ENCODE assay signal across 22 cellular contexts in genomic region chr14:89828473-89829200, GRCh38.
DNase-seq lines count a peak whose midpoint lies in the region; FAIRE-seq and TF ChIP-seq lines count a peak whose summit lies in the region.
"Had no signal": no experiment of that assay in that cellular context is flagged by ENCODE, and none has a peak within 500 bp of the region (broad histone marks: within the 10 kb centered on the region; RNA-seq: fewer than 3 reads in every experiment).

No MANE protein-coding gene starts in this region.

- H2BK20ac ChIP-seq in H1 (ENCODE audit: low read length), result no peak overlapping the region

- no peaks in the 10 kb centered on the region for H4K20me1 ChIP-seq in H1 (replicated peaks in 1 of 2; ENCODE audit: control insufficient read depth in 1 of 2, insufficient read depth in 2 of 2, low read length in 2 of 2)

- H2AK5ac ChIP-seq in H1 (ENCODE audit: low read depth, low read length), result no peak overlapping the region

- no peaks in the 10 kb centered on the region for H3K79me1 ChIP-seq in H1 (ENCODE audit: low read depth, low read length)

- H3K79me2 ChIP-seq in H1 (ENCODE audit: control insufficient read depth in 1 of 2, insufficient read depth in 2 of 2, low read length in 2 of 2), result no peaks in the 10 kb centered on the region

- no peak overlapping the region for H3K14ac ChIP-seq in H1 (ENCODE audit: insufficient read length)

- H3K23me2 ChIP-seq in H1 (ENCODE audit: low read depth, low read length), result no peaks in the 10 kb centered on the region

- DNase-seq in AG09319 (ENCODE audit: extremely low read depth, low read depth) (peak; percentile 24), NCI-H1694 (lab: John Stamatoyannopoulos, UW) (peak; percentile 32), H1 (ENCODE audit: low read depth in 1 of 2, low spot score in 2 of 2) (no peak), iris pigment epithelial cell (ENCODE audit: low read depth) (peak; percentile 66), SJCRH30 (no peak), NCI-H748 treated with DMSO at 0.1 percent for 48 hours (lab: John Stamatoyannopoulos, UW) (no peak), NCI-H1930 (lab: John Stamatoyannopoulos, UW) (no peak)
- DNase-seq: CD8-positive, alpha-beta memory T cell; DMS153; DND-41; GOT3; Karpas-422; NCI-H1092; NCI-H1417 treated with DMSO at 0.1 percent for 48 hours; NCI-H2029; NCI-H446 treated with DMSO at 0.1 percent for 48 hours; NCI-H526 treated with DMSO at 0.1 percent for 48 hours; Right ventricle myocardium superior; RPMI8226 had no signal

- no peak overlapping the region for H2BK5ac ChIP-seq in H1 (ENCODE audit: low read depth, low read length)

- no peak for TF ChIP-seq CTCF in AG09319 (IDR thresholded peaks at IDR 0.05; ENCODE audit: low read depth, low read length)
- TF ChIP-seq CTCF in H1 (IDR thresholded peaks at IDR 0.05; ENCODE audit: control extremely low read depth in 1 of 3, insufficient read depth in 1 of 3, low read depth in 1 of 3, low read length in 3 of 3), result no peak

- no peak overlapping the region for H3K9ac ChIP-seq in H1 (replicated peaks in 1 of 4; ENCODE audit: extremely low read depth in 1 of 4, low read depth in 3 of 4, low read length in 3 of 4)

- no peak for TF ChIP-seq EP300 in H1 (IDR thresholded peaks at IDR 0.05; ENCODE audit: borderline replicate concordance in 1 of 2, low read depth in 2 of 2, low read length in 2 of 2)

- H3K4ac ChIP-seq in H1 (replicated peaks; ENCODE audit: insufficient read length, low read depth, low read length), result no peak overlapping the region

- no peak overlapping the region for H2BK120ac ChIP-seq in H1 (replicated peaks; ENCODE audit: low read depth, low read length)

- H3K27ac ChIP-seq in H1 (ENCODE audit: low read depth, low read length), result no peak overlapping the region
- H3K27ac ChIP-seq in SJCRH30, result no peak overlapping the region
- H3K27ac ChIP-seq: C4-2B had no signal

- POLR2A ChIA-PET in H1 (lab: Charles Lee; ENCODE audit: partially characterized antibody), result interaction anchor here (0.6 kb wide), 1 partner anchor 677 kb away, joined by 3 read pairs; no protein-coding TSS in a partner anchor

- no peaks in the 10 kb centered on the region for H3K4me1 ChIP-seq in H1 (replicated peaks in 1 of 4; ENCODE audit: control insufficient read depth in 3 of 4, insufficient read depth in 4 of 4, low read length in 3 of 4)
- H3K4me1 ChIP-seq in SJCRH30, result no peaks in the 10 kb centered on the region; the same call in 1 of the 2 replicates

- peak; percentile 63 for FAIRE-seq in H1 (lab: Jason Lieb, UNC)
- FAIRE-seq: A204.1, GM12892 had no signal

- H4K8ac ChIP-seq in H1 (ENCODE audit: extremely low read depth, insufficient read depth, low read length), result no peak overlapping the region

- no peak overlapping the region for H3K56ac ChIP-seq in H1 (replicated peaks; ENCODE audit: insufficient read length, low read depth, low read length)

- no peak overlapping the region for H3K4me2 ChIP-seq in H1 (ENCODE audit: insufficient read depth in 1 of 2, low read depth in 2 of 2, low read length in 2 of 2)

- H3K9me3 ChIP-seq in H1 (ENCODE audit: insufficient read depth in 2 of 2, low read depth in 1 of 2, low read length in 1 of 2), result peaks cover 0 to 3% of the 10 kb centered on the region in 2 experiments; a peak in 1 of 4 replicates
- peaks cover 3% of the 10 kb centered on the region; the same call in 1 of the 2 replicates for H3K9me3 ChIP-seq in SJCRH30 (replicated peaks)

- H2BK15ac ChIP-seq in H1 (ENCODE audit: low read length), result no peak overlapping the region

- no peak overlapping the region for H3K18ac ChIP-seq in H1 (ENCODE audit: extremely low read depth, low read length)

- no peak overlapping the region for H3K23ac ChIP-seq in H1 (ENCODE audit: insufficient read length)

- no peaks in the 10 kb centered on the region for H3K36me3 ChIP-seq in H1 (ENCODE audit: control insufficient read depth in 2 of 4, insufficient read depth in 4 of 4, low read length in 3 of 4)
- H3K36me3 ChIP-seq in SJCRH30, result no peaks in the 10 kb centered on the region

- CTCF ChIA-PET in H1 (lab: Charles Lee; ENCODE audit: partially characterized antibody), result interaction anchor here (0.7 to 2.0 kb wide), 4 partner anchors 13 to 911 kb away, joined by 3 to 6 read pairs (median 3); no protein-coding TSS in a partner anchor

- H3K27me3 ChIP-seq in H1 (replicated peaks in 1 of 4; ENCODE audit: control insufficient read depth in 3 of 4, extremely low read depth in 1 of 4, insufficient read depth in 3 of 4, low read length in 3 of 4) (no peaks in the 10 kb centered on the region), SJCRH30 (no peaks in the 10 kb centered on the region)

- no peak for TF ChIP-seq RAD21 in H1 (IDR thresholded peaks at IDR 0.05 in 1 of 2, conservative IDR thresholded peaks at IDR 0.05 in 1 of 2; ENCODE audit: low read depth in 2 of 2, low read length in 2 of 2)

- WGBS in H1 (ENCODE audit: extremely low coverage in 1 of 2, insufficient coverage in 1 of 2, insufficient read length in 1 of 2, insufficient replicate concordance in 2 of 2, low coverage in 1 of 2, low lambda C conversion rate in 2 of 2, missing lambda C conversion rate in 1 of 2), 2 experiments, result 92% methylated on average over 6 of the region's 6 CpGs; no CpG with 5 or more reads in 1 of the 2 experiments

- H3K4me3 ChIP-seq in H1 (ENCODE audit: extremely low read depth in 1 of 4, insufficient read depth in 2 of 4, low read depth in 3 of 4, low read length in 4 of 4) (no peak overlapping the region), SJCRH30 (no peak overlapping the region)

- no peak overlapping the region for H2BK12ac ChIP-seq in H1 (ENCODE audit: low read depth, low read length)

- TF ChIP-seq POLR2A in H1 (IDR thresholded peaks at IDR 0.05; ENCODE audit: control extremely low read depth in 1 of 2, low read depth in 2 of 2, low read length in 2 of 2), result no peak

- no peak overlapping the region for H4K91ac ChIP-seq in H1 (replicated peaks; ENCODE audit: insufficient read length, low read length)

- no peak overlapping the region for H2AFZ ChIP-seq in H1 (ENCODE audit: low read length)

- no peak overlapping the region for H4K5ac ChIP-seq in H1 (ENCODE audit: insufficient read length, low read depth, low read length)

TF ChIP-seq in H1, 55 proteins besides CTCF, POLR2A, EP300 and RAD21 (continues in another document):
- TF ChIP-seq CREB1 (IDR thresholded peaks at IDR 0.05) (no peak), RXRA (IDR thresholded peaks at IDR 0.05; ENCODE audit: insufficient read depth, low read depth, low read length) (no peak), GTF2F1 (IDR thresholded peaks at IDR 0.05; ENCODE audit: borderline replicate concordance, low read depth, low read length) (no peak), BCL11A (IDR thresholded peaks at IDR 0.05; ENCODE audit: low read depth in 2 of 2, low read length in 2 of 2) (no peak), GABPA (IDR thresholded peaks at IDR 0.05; ENCODE audit: borderline replicate concordance, insufficient read depth, low read length) (no peak), MAFK (IDR thresholded peaks at IDR 0.05; ENCODE audit: low read depth, low read length) (no peak), RBBP5 (IDR thresholded peaks at IDR 0.05; ENCODE audit: borderline replicate concordance, low read depth, low read length) (no peak), HDAC6 (IDR thresholded peaks at IDR 0.05; ENCODE audit: low read depth, low read length) (no peak), CHD1 (IDR thresholded peaks at IDR 0.05; ENCODE audit: low read depth, low read length) (no peak), KDM5A (IDR thresholded peaks at IDR 0.05; ENCODE audit: low read length) (no peak), CTBP2 (IDR thresholded peaks at IDR 0.05; ENCODE audit: borderline replicate concordance, insufficient read depth, insufficient read length, low read length) (no peak), SIN3A (conservative IDR thresholded peaks at IDR 0.05 in 1 of 2, IDR thresholded peaks at IDR 0.05 in 1 of 2; ENCODE audit: low read depth in 1 of 2, low read length in 2 of 2) (no peak), YY1 (IDR thresholded peaks at IDR 0.05; ENCODE audit: low read depth, low read length) (no peak), TAF7 (optimal IDR thresholded peaks at IDR 0.05; ENCODE audit: borderline replicate concordance, low read depth, low read length) (no peak)

Comparison
In these comparisons a context has a peak if more than half of its experiments do, and no peak if none do; other contexts are left out.
1. DNase-seq: peak in AG09319 (single experiment), NCI-H1694 (single experiment) and iris pigment epithelial cell (single experiment); none in H1 (0 of 2), SJCRH30 (0 of 2), NCI-H748 treated with DMSO at 0.1 percent for 48 hours (single experiment) and NCI-H1930 (0 of 2).